In the genomic region with DNA sequence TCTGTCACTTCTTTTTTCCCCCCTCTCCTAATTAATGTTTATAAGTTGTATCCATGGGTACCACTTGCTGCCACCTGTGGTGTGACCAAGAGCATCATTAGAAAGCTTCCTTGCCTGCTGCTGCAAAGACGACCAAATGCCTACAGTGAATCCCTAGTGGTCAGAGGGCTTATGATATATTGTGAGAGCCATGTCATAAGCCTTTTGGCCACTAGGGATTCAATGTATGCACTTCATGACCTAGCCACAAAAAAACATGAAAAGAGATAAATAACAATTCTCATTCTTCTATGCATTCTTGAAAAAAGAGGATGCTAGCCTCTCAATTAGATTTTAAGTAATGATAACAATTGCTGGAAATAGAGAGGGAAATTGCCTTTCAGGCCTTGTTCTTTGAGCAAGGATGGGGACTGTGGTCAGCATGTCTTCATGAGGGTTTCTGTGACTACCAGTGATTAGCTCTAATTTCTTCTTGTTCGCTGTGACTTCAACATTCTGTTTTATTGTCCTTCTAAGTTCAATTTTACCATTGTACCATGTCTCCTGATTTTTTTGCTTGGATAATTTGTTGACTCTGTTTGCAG, we compare ENCODE assay signal across 9 cellular contexts.
DNase-seq lines count a peak whose midpoint lies in the region; ATAC-seq and TF ChIP-seq lines count a peak whose summit lies in the region.
"Had no signal": no experiment of that assay in that cellular context is flagged by ENCODE, and none has a peak within 500 bp of the region (broad histone marks: within the 10 kb centered on the region; RNA-seq: fewer than 3 reads in every experiment).

No MANE protein-coding gene starts in this region.

- no peak overlapping the region for H3K9ac ChIP-seq in colonic mucosa (ENCODE audit: low read depth in 2 of 2, low read length in 2 of 2)

- H3K4me1 Mint-ChIP-seq in endothelial cell (ENCODE audit: unreplicated experiment): peaks cover 15% of the 10 kb centered on the region

- H3K27ac ChIP-seq in colonic mucosa: no peak overlapping the region

- peak; percentile 75 for TF ChIP-seq CTCF in endothelial cell (IDR thresholded peaks at IDR 0.05; ENCODE audit: unreplicated experiment)
- no peak for TF ChIP-seq CTCF in colonic mucosa (IDR thresholded peaks at IDR 0.05)

- H3K27ac Mint-ChIP-seq in endothelial cell (ENCODE audit: unreplicated experiment): no peak overlapping the region
- H3K27ac Mint-ChIP-seq: activated naive CD8-positive, alpha-beta T cell treated with anti-CD3 and anti-CD28 coated beads, Interleukin-2, amount 10 ng/mL, durations not matched to agents 7 days and 5 days had no signal

- H3K9me3 ChIP-seq in colonic mucosa: no peaks in the 10 kb centered on the region

- peak; percentile 53 for ATAC-seq in GM19035 (IDR thresholded peaks at IDR 0.05; ENCODE audit: unreplicated experiment)

- H3K9me3 Mint-ChIP-seq in endothelial cell (ENCODE audit: unreplicated experiment): no peaks in the 10 kb centered on the region
- H3K9me3 Mint-ChIP-seq: activated naive CD8-positive, alpha-beta T cell treated with anti-CD3 and anti-CD28 coated beads, Interleukin-2, amount 10 ng/mL, durations not matched to agents 7 days and 5 days had no signal

- H3K27me3 Mint-ChIP-seq in endothelial cell (ENCODE audit: unreplicated experiment): peaks cover 2% of the 10 kb centered on the region

- H3K4me1 ChIP-seq in colonic mucosa: no peaks in the 10 kb centered on the region

- no peak overlapping the region for H3K4me3 Mint-ChIP-seq in endothelial cell (ENCODE audit: unreplicated experiment)
- H3K4me3 Mint-ChIP-seq: activated naive CD8-positive, alpha-beta T cell treated with anti-CD3 and anti-CD28 coated beads, Interleukin-2, amount 10 ng/mL, durations not matched to agents 7 days and 5 days had no signal

- DNase-seq in AML-193 (lab: John Stamatoyannopoulos, UW): peak; percentile 13 to 49
- DNase-seq in MV-4-11 (lab: John Stamatoyannopoulos, UW): peak; percentile 29
- DNase-seq in endothelial cell (ENCODE audit: low spot score): no peak
- DNase-seq in occipital lobe (lab: John Stamatoyannopoulos, UW): no peak
- DNase-seq in inferior parietal cortex (ENCODE audit: extremely low spot score): no peak
- no peak for DNase-seq in T-helper 1 cell
- no peak for DNase-seq in colonic mucosa
- DNase-seq: activated naive CD8-positive, alpha-beta T cell treated with anti-CD3 and anti-CD28 coated beads, Interleukin-2, amount 10 ng/mL, durations not matched to agents 7 days and 5 days had no signal

- no peaks in the 10 kb centered on the region for H3K36me3 ChIP-seq in colonic mucosa

- no peaks in the 10 kb centered on the region for H3K27me3 ChIP-seq in colonic mucosa

- no peaks in the 10 kb centered on the region for H3K36me3 Mint-ChIP-seq in endothelial cell (ENCODE audit: low read depth, unreplicated experiment)
- H3K36me3 Mint-ChIP-seq: activated naive CD8-positive, alpha-beta T cell treated with anti-CD3 and anti-CD28 coated beads, Interleukin-2, amount 10 ng/mL, durations not matched to agents 7 days and 5 days had no signal

- intact Hi-C loops in colonic mucosa (cut with DNase I): no loop called here

- H3K4me3 ChIP-seq in colonic mucosa: no peak overlapping the region

Comparison
In these comparisons a context has a peak if more than half of its experiments do, and no peak if none do; other contexts are left out.
1. DNase-seq: peak in AML-193 (2 of 2) and MV-4-11 (single experiment); none in endothelial cell (single experiment), occipital lobe (single experiment), inferior parietal cortex (single experiment), T-helper 1 cell (0 of 5) and colonic mucosa (single experiment).